In the genomic region with DNA sequence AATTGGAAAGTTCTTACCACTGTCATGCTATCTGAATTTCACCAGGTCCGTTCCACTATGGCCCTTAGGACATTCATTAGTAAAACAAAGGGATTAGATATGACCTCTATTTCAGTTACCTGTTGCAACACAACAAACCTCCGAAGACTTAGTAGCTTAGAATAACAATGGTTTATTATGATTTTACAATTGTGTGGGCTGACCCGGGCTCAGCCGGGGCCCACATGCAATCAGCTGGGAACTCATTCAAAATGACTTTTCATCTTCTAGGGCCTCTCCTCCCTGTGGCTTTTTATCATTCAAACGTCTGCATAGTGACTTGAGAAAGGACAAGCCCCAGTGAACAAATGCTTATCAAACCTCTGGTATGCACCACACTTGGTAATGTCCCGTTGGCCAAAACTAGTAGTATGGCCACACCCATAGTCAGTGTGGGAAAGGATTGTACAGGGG, we compare ENCODE assay signal across 15 cellular contexts. TPM values are rescaled to one million over a fixed set of nuclear protein-coding genes. Genes with fewer than 3 reads are reported as not detected.
A peak's percentile ranks its signal among the peaks of the same experiment; 100 is the strongest.
DNase-seq lines count a peak whose midpoint lies in the region; ATAC-seq and TF ChIP-seq lines count a peak whose summit lies in the region.
"Had no signal": no experiment of that assay in that cellular context is flagged by ENCODE, and none has a peak within 500 bp of the region (broad histone marks: within the 10 kb centered on the region; RNA-seq: fewer than 3 reads in every experiment).

No MANE protein-coding gene starts in this region.

- no peak for ATAC-seq in HG03039 (IDR thresholded peaks at IDR 0.05; ENCODE audit: unreplicated experiment)
- ATAC-seq: esophagus mucosa; stimulated activated memory B cell treated with anti-CD40 and anti-IgM and Interleukin-4, amounts not matched to agents 10 μg/mL and 1 μg/mL and 100 μg/mL, for 72 hours had no signal

- no peaks in the 10 kb centered on the region for H3K36me3 Mint-ChIP-seq in brain

- H3K4me3 Mint-ChIP-seq in brain, result peak overlapping the region; percentile 47 to 98 (median 60)
- H3K4me3 Mint-ChIP-seq: stimulated activated memory B cell treated with anti-CD40 and anti-IgM and Interleukin-4, amounts not matched to agents 10 μg/mL and 1 μg/mL and 100 μg/mL, for 72 hours had no signal

- H3K27me3 Mint-ChIP-seq in brain, result peaks cover 5% of the 10 kb centered on the region
- H3K27me3 Mint-ChIP-seq: stimulated activated memory B cell treated with anti-CD40 and anti-IgM and Interleukin-4, amounts not matched to agents 10 μg/mL and 1 μg/mL and 100 μg/mL, for 72 hours had no signal

- H3K9me3 Mint-ChIP-seq in brain, result no peaks in the 10 kb centered on the region
- H3K9me3 Mint-ChIP-seq: stimulated activated memory B cell treated with anti-CD40 and anti-IgM and Interleukin-4, amounts not matched to agents 10 μg/mL and 1 μg/mL and 100 μg/mL, for 72 hours; T-helper 1 cell treated with Interleukin-12 subunit alpha and Interleukin-12 subunit beta and Interleukin-4 antibody, amounts not matched to agents 30 μg/mL and 1 μg/mL, for 36 hours had no signal

- in situ Hi-C loops in Caki2 (cut with HindIII; ENCODE audit: low pct_unique_long_range_greater_than_20kb, low sequenced_read_pairs), result no loop called here

- H3K4me1 Mint-ChIP-seq in brain, result peaks cover 55% of the 10 kb centered on the region

- H3K27ac Mint-ChIP-seq in brain, result peak overlapping the region in 2 of 5 experiments; percentile 5 to 42
- H3K27ac Mint-ChIP-seq: stimulated activated memory B cell treated with anti-CD40 and anti-IgM and Interleukin-4, amounts not matched to agents 10 μg/mL and 1 μg/mL and 100 μg/mL, for 72 hours had no signal

- DNase-seq in Caki2 (ENCODE audit: low read depth), result peak; percentile 93
- DNase-seq in OCI-M2 (lab: John Stamatoyannopoulos, UW; ENCODE audit: unreplicated experiment), result peak; percentile 44
- peak; percentile 32 for DNase-seq in iPS-NIHi7 (ENCODE audit: extremely low spot score)
- DNase-seq in SIG-M5 treated with dmso at 0.1 percent for 504 hours (lab: John Stamatoyannopoulos, UW; ENCODE audit: unreplicated experiment), result no peak
- DNase-seq in DMS 273 (lab: John Stamatoyannopoulos, UW; ENCODE audit: unreplicated experiment), result no peak
- DNase-seq in NCI-H345 (lab: John Stamatoyannopoulos, UW), result no peak
- DNase-seq: activated CD4-positive, alpha-beta T cell treated with anti-CD3 and anti-CD28 coated beads, Interleukin-2, amount 50 U/mL, for 48 hours; activated gamma-delta T cell treated with Interleukin-2 at 50 U/mL for 16 hours; DMS 273 treated with DMSO at 0.1 percent for 48 hours; stimulated activated CD4-positive, alpha-beta T cell treated with anti-CD3 and anti-CD28 coated beads, Interleukin-2, amount 100 ng/mL, for 48 hours had no signal

- no peak for TF ChIP-seq CTCF in brain (conservative IDR thresholded peaks at IDR 0.05)

RNA-seq across cellular contexts. Expression of a gene that starts 2.3 kb away (rescaled TPM):
- 51.2 and 53.5 TPM in 2 replicates for total RNA-seq in Caki2 (2014; rRNA removed; shearing (Covaris generic); ENCODE audit: low replicate concordance)
- polyA plus RNA-seq in brain (ENCODE audit: insufficient read depth, low read depth, low replicate concordance), result 49.0 TPM

Comparison
In these comparisons a context has a peak if more than half of its experiments do, and no peak if none do; other contexts are left out.
1. DNase-seq: peak in Caki2 (single experiment), OCI-M2 (single experiment) and iPS-NIHi7 (single experiment); none in SIG-M5 treated with dmso at 0.1 percent for 504 hours (single experiment), DMS 273 (single experiment) and NCI-H345 (single experiment).